In the genomic region with DNA sequence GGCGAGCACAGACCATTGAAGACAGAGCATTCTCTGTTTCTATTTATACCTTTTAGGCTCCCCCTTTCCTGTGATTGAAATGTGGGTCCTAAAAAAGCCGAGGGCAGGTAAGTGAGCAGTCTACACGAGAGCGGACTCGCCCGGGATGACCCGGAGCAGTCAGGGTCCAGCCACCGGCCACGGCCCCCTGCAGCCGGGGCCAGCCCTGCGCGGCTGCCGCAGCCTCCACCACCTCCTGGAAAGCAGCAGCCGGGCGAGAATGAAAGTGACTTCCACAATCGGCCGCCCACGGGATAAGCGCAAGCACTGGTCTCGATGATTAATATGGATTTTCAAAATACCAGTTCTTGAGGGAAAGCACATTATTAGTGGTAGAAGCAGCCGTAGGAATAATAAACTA, we compare ENCODE assay signal across 23 cellular contexts.
A peak's percentile ranks its signal among the peaks of the same experiment; 100 is the strongest.
DNase-seq lines count a peak whose midpoint lies in the region; ATAC-seq and TF ChIP-seq lines count a peak whose summit lies in the region.
"Had no signal": no experiment of that assay in that cellular context is flagged by ENCODE, and none has a peak within 500 bp of the region (broad histone marks: within the 10 kb centered on the region; RNA-seq: fewer than 3 reads in every experiment).

No MANE protein-coding gene starts in this region.

- no peaks in the 10 kb centered on the region for H3K36me3 ChIP-seq in skeletal muscle satellite cell (ENCODE audit: insufficient read depth, low read length)
- H3K36me3 ChIP-seq in Karpas-422 (ENCODE audit: insufficient read depth, low read length), result no peaks in the 10 kb centered on the region
- H3K36me3 ChIP-seq: heart left ventricle, thyroid gland had no signal

- H3K4me3 ChIP-seq in skeletal muscle satellite cell (ENCODE audit: low read length) (no peak overlapping the region), Karpas-422 (ENCODE audit: low read length) (no peak overlapping the region), lower leg skin (ENCODE audit: low read depth, poor library complexity, severe bottlenecking) (no peak overlapping the region)
- H3K4me3 ChIP-seq: coronary artery, heart left ventricle, smooth muscle cell, thyroid gland had no signal

- no peaks in the 10 kb centered on the region for H3K9me3 ChIP-seq in skeletal muscle satellite cell (replicated peaks; ENCODE audit: low read length)
- no peaks in the 10 kb centered on the region for H3K9me3 ChIP-seq in Karpas-422 (ENCODE audit: low read length)
- H3K9me3 ChIP-seq: heart left ventricle, thyroid gland had no signal

- no peaks in the 10 kb centered on the region for H3K79me2 ChIP-seq in Karpas-422 (ENCODE audit: low read length)

- H3K9ac ChIP-seq in skeletal muscle satellite cell (ENCODE audit: low read depth, low read length) (no peak overlapping the region), Karpas-422 (ENCODE audit: low read length) (no peak overlapping the region)

- intact Hi-C loops in head of caudate nucleus (cut with DNase I), result loop anchor here (10.0 kb wide), 1 partner anchor 965 kb away; no protein-coding TSS in a partner anchor
- intact Hi-C loops in lower leg skin (cut with DNase I; ENCODE audit: low total_unique reads), result no loop called here

- ATAC-seq in HG03139 (IDR thresholded peaks at IDR 0.05; ENCODE audit: unreplicated experiment), result no peak
- ATAC-seq: CD8-positive, alpha-beta T cell; heart left ventricle; natural killer cell treated with Interleukin-12 subunit alpha and Interleukin-12 subunit beta and Interleukin-15 and Interleukin-18, amount 100 ng/mL, for 72 hours had no signal

- no peaks in the 10 kb centered on the region for H4K20me1 ChIP-seq in Karpas-422 (ENCODE audit: insufficient read depth, low read depth, low read length)

- peak overlapping the region; percentile 0 for H3K4me2 ChIP-seq in skeletal muscle satellite cell (ENCODE audit: low read length)
- no peak overlapping the region for H3K4me2 ChIP-seq in Karpas-422 (ENCODE audit: low read depth, low read length, poor library complexity, severe bottlenecking)
- H3K4me2 ChIP-seq: smooth muscle cell had no signal

- H3K9me2 ChIP-seq in Karpas-422 (replicated peaks; ENCODE audit: insufficient read depth, low read length), result no peaks in the 10 kb centered on the region

- no peak for TF ChIP-seq CTCF in lower leg skin (IDR thresholded peaks at IDR 0.05)

- H3K27me3 ChIP-seq in skeletal muscle satellite cell (ENCODE audit: control insufficient read depth, insufficient read depth, low read length), result no peaks in the 10 kb centered on the region
- H3K27me3 ChIP-seq in Karpas-422 (ENCODE audit: low read length), result no peaks in the 10 kb centered on the region
- H3K27me3 ChIP-seq: heart left ventricle, thyroid gland had no signal

- WGBS in lower leg skin, 2 donors, result 91 to 93% methylated on average over 21 of the region's 21 CpGs

- DNase-seq in HT1080 (ENCODE audit: low read depth), result peak; percentile 17
- DNase-seq in RPMI7951 (ENCODE audit: low read depth), result peak; percentile 26
- peak in 30 of 42 donors; percentile 4 to 57 (median 20) for DNase-seq in head of caudate nucleus
- DNase-seq in Karpas-422, result no peak
- no peak for DNase-seq in DMS79 (lab: John Stamatoyannopoulos, UW)
- DNase-seq in lower leg skin (ENCODE audit: low spot score in 2 of 2), result no peak
- DNase-seq: activated CD4-positive, alpha-beta T cell treated with anti-CD3 and anti-CD28 coated beads, Interleukin-2, amount 50 U/mL, for 1 hour; activated CD8-positive, alpha-beta memory T cell treated with anti-CD3 and anti-CD28 coated beads, Interleukin-2, amount 50 U/mL, for 4 hours; activated naive CD8-positive, alpha-beta T cell treated with anti-CD3 and anti-CD28 coated beads for 36 hours; CD8-positive, alpha-beta T cell; heart left ventricle; Kasumi-1; NCI-H1092; NCI-H1930; NCI-H526 treated with DMSO at 0.1 percent for 48 hours; stimulated activated CD4-positive, alpha-beta T cell treated with anti-CD3 and anti-CD28 coated beads, Interleukin-2, amount 100 ng/mL, for 48 hours; stimulated activated naive CD4-positive, alpha-beta T cell; thyroid gland had no signal

- no peak for TF ChIP-seq POLR2A in lower leg skin (IDR thresholded peaks at IDR 0.05)

- H2AFZ ChIP-seq in Karpas-422 (ENCODE audit: low read length), result no peak overlapping the region

- H3K4me1 ChIP-seq in skeletal muscle satellite cell (ENCODE audit: control insufficient read depth, insufficient read depth, low read length) (peaks cover 3% of the 10 kb centered on the region), Karpas-422 (ENCODE audit: low read length) (no peaks in the 10 kb centered on the region)
- H3K4me1 ChIP-seq: heart left ventricle, thyroid gland had no signal

- no peak overlapping the region for H3K27ac ChIP-seq in Karpas-422 (ENCODE audit: low read length)
- H3K27ac ChIP-seq: coronary artery, heart left ventricle, thyroid gland had no signal

Comparison
In these comparisons a context has a peak if more than half of its experiments do, and no peak if none do; other contexts are left out.
1. DNase-seq: peak in HT1080 (single experiment), RPMI7951 (single experiment) and head of caudate nucleus (30 of 42); none in Karpas-422 (single experiment), DMS79 (single experiment) and lower leg skin (0 of 2).